In the genomic region with DNA sequence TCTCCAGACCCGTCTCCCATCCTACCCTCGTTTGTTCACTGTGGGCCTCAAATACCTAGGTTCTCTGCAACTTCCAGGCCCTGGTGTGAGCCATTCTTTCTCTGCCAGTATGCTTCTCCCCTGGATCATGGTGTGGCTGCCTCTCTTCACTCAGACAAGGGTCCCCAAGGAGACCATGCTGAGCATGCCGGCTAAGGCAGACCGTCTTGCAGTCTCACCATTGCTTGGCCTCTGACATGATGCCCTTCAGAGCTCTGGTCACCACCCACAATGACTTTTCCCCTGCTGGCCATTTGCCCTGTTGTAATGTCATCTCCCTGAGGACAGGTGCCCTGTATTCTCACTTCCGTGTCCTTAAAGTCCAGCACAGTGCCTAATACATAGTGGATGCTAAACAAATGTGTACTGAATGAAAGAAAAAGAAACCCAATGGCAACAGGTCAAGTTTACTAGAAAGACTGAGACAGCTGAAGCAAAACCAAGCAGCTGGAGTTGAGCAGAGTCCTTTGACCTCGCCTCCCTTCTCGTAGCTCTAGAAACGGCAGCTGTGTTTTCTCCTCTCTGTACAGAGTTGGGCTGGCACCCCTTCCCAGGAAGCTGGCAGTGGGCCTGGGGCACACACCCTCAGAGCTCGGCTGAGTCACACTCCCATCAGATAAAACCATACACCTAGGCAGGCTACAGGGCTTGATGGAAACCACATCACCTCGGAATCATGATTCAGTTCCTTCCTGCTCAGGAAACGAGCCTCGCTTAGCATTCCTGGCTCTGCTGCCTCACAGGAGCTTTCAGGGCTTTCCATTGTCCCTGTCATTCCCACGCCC, we compare ENCODE assay signal across 8 cellular contexts. TPM values are rescaled to one million over a fixed set of nuclear protein-coding genes. Genes with fewer than 3 reads are reported as not detected.
DNase-seq lines count a peak whose midpoint lies in the region; ATAC-seq, FAIRE-seq and TF ChIP-seq lines count a peak whose summit lies in the region.

No MANE protein-coding gene starts in this region.

- peaks cover 48% of the 10 kb centered on the region for H3K4me1 Mint-ChIP-seq in T-helper 1 cell treated with Interleukin-12 subunit alpha and Interleukin-12 subunit beta and Interleukin-4 antibody, amounts not matched to agents 30 μg/mL and 1 μg/mL, for 36 hours (ENCODE audit: low read depth)
- H3K4me1 Mint-ChIP-seq in stimulated activated naive CD8-positive, alpha-beta T cell treated with anti-CD3 and anti-CD28 coated beads, Interleukin-15, Interleukin-2, amounts not matched to agents 100 ng/mL and 50 ng/mL, for 24 hours (ENCODE audit: low read depth) = peaks cover 41% of the 10 kb centered on the region

- H4K20me1 ChIP-seq in HCT116 (ENCODE audit: insufficient read depth) (no peaks in the 10 kb centered on the region), HepG2 (ENCODE audit: insufficient read depth, low read length) (no peaks in the 10 kb centered on the region)

- H2AFZ ChIP-seq in HCT116 (ENCODE audit: low read depth, low read length, poor library complexity, severe bottlenecking) (peak overlapping the region; percentile 29), HepG2 (ENCODE audit: low read length) (no peak overlapping the region)

- H3K4me3 ChIP-seq in HCT116 (replicated peaks in 1 of 2; ENCODE audit: low read depth in 1 of 2, low read length in 2 of 2) = peak overlapping the region in 1 of 2 experiments; percentile 30; a peak in 2 of 4 replicates
- H3K4me3 ChIP-seq in breast epithelium = peak overlapping the region in 1 of 3 donors; percentile 13
- peak overlapping the region in 1 of 3 experiments; percentile 23; a peak in 1 of 6 replicates for H3K4me3 ChIP-seq in HepG2 (replicated peaks in 1 of 3; ENCODE audit: insufficient read depth in 1 of 3, low read depth in 2 of 3, low read length in 3 of 3)

- no peak for TF ChIP-seq RAD21 in HCT116 (IDR thresholded peaks at IDR 0.05; ENCODE audit: low read depth)
- no peak for TF ChIP-seq RAD21 in HepG2 (CRISPR knock-in tag; IDR thresholded peaks at IDR 0.05)

- H3K27me3 Mint-ChIP-seq in T-helper 1 cell treated with Interleukin-12 subunit alpha and Interleukin-12 subunit beta and Interleukin-4 antibody, amounts not matched to agents 30 μg/mL and 1 μg/mL, for 36 hours (ENCODE audit: low read depth) = no peaks in the 10 kb centered on the region
- no peaks in the 10 kb centered on the region for H3K27me3 Mint-ChIP-seq in stimulated activated naive CD8-positive, alpha-beta T cell treated with anti-CD3 and anti-CD28 coated beads, Interleukin-15, Interleukin-2, amounts not matched to agents 100 ng/mL and 50 ng/mL, for 24 hours

- intact Hi-C loops in HCT116 (cut with micrococcal nuclease) = loop anchor here (5.0 kb wide), 1 partner anchor 64 kb away; a partner anchor contains a TSS
- intact Hi-C loops in breast epithelium (cut with DNase I; ENCODE audit: low total_unique reads) = no loop called here
- intact Hi-C loops in HepG2 (cut with micrococcal nuclease; ENCODE audit: unreplicated experiment) = no loop called here

- H3K27me3 ChIP-seq in HCT116 (ENCODE audit: insufficient read depth, low read length) (no peaks in the 10 kb centered on the region), breast epithelium (no peaks in the 10 kb centered on the region), HepG2 (ENCODE audit: control insufficient read depth in 1 of 2, insufficient read depth in 2 of 2, low read length in 2 of 2) (no peaks in the 10 kb centered on the region; a peak in 1 of 5 replicates)

- H3K4me1 ChIP-seq in HCT116 (ENCODE audit: control insufficient read depth in 1 of 2, insufficient read depth in 2 of 2, low read length in 2 of 2) = peaks cover 21 to 42% of the 10 kb centered on the region in 2 experiments
- peaks cover 3 to 26% of the 10 kb centered on the region in 2 donors for H3K4me1 ChIP-seq in breast epithelium
- peaks cover 51% of the 10 kb centered on the region for H3K4me1 ChIP-seq in HepG2 (ENCODE audit: insufficient read depth, low read length)

- H3K36me3 Mint-ChIP-seq in T-helper 1 cell treated with Interleukin-12 subunit alpha and Interleukin-12 subunit beta and Interleukin-4 antibody, amounts not matched to agents 30 μg/mL and 1 μg/mL, for 36 hours (ENCODE audit: low read depth) = peaks cover 35% of the 10 kb centered on the region
- peaks cover 43% of the 10 kb centered on the region for H3K36me3 Mint-ChIP-seq in stimulated activated naive CD8-positive, alpha-beta T cell treated with anti-CD3 and anti-CD28 coated beads, Interleukin-15, Interleukin-2, amounts not matched to agents 100 ng/mL and 50 ng/mL, for 24 hours (ENCODE audit: low read depth)

- TF ChIP-seq POLR2A in HCT116 (IDR thresholded peaks at IDR 0.05; ENCODE audit: borderline replicate concordance, extremely low read depth, insufficient read depth, insufficient read length) (no peak), breast epithelium (IDR thresholded peaks at IDR 0.05) (no peak), HepG2 (IDR thresholded peaks at IDR 0.05; ENCODE audit: insufficient read depth in 1 of 2, low read depth in 2 of 2, low read length in 2 of 2) (no peak)

- no peaks in the 10 kb centered on the region for H3K9me3 ChIP-seq in HCT116 (ENCODE audit: control insufficient read depth in 1 of 2, insufficient read depth in 1 of 2, low read depth in 1 of 2, low read length in 2 of 2)
- H3K9me3 ChIP-seq in breast epithelium = no peaks in the 10 kb centered on the region
- no peaks in the 10 kb centered on the region for H3K9me3 ChIP-seq in HepG2 (ENCODE audit: low read length)

- peak overlapping the region; percentile 89 for H3K27ac Mint-ChIP-seq in T-helper 1 cell treated with Interleukin-12 subunit alpha and Interleukin-12 subunit beta and Interleukin-4 antibody, amounts not matched to agents 30 μg/mL and 1 μg/mL, for 36 hours
- peak overlapping the region; percentile 53 for H3K27ac Mint-ChIP-seq in stimulated activated naive CD8-positive, alpha-beta T cell treated with anti-CD3 and anti-CD28 coated beads, Interleukin-15, Interleukin-2, amounts not matched to agents 100 ng/mL and 50 ng/mL, for 24 hours

- CTCF ChIA-PET in HCT116 (lab: Charles Lee) (interaction anchor here (1.2 to 5.4 kb wide), 7 partner anchors 10 to 216 kb away, joined by 3 to 55 read pairs (median 5); no protein-coding TSS in a partner anchor), HepG2 (lab: Yijun Ruan, JAX; ENCODE audit: low intra/inter-chr PET ratio, low total read pairs) (no interaction called here)

- FAIRE-seq in HepG2 (lab: Jason Lieb, UNC) = peak; percentile 23

- DNase-seq in HCT116 (ENCODE audit: low read depth, low spot score) (peak; percentile 84), breast epithelium (ENCODE audit: low spot score in 2 of 2) (peak; percentile 86 to 90), HepG2 (ENCODE audit: low spot score) (no peak)

- no peaks in the 10 kb centered on the region for H3K9me3 Mint-ChIP-seq in T-helper 1 cell treated with Interleukin-12 subunit alpha and Interleukin-12 subunit beta and Interleukin-4 antibody, amounts not matched to agents 30 μg/mL and 1 μg/mL, for 36 hours
- no peaks in the 10 kb centered on the region for H3K9me3 Mint-ChIP-seq in stimulated activated naive CD8-positive, alpha-beta T cell treated with anti-CD3 and anti-CD28 coated beads, Interleukin-15, Interleukin-2, amounts not matched to agents 100 ng/mL and 50 ng/mL, for 24 hours

- H3K4me3 Mint-ChIP-seq in T-helper 1 cell treated with Interleukin-12 subunit alpha and Interleukin-12 subunit beta and Interleukin-4 antibody, amounts not matched to agents 30 μg/mL and 1 μg/mL, for 36 hours = peak overlapping the region; percentile 56
- peak overlapping the region; percentile 33 for H3K4me3 Mint-ChIP-seq in stimulated activated naive CD8-positive, alpha-beta T cell treated with anti-CD3 and anti-CD28 coated beads, Interleukin-15, Interleukin-2, amounts not matched to agents 100 ng/mL and 50 ng/mL, for 24 hours

- H3K36me3 ChIP-seq in HCT116 (ENCODE audit: control insufficient read depth in 1 of 2, insufficient read depth in 2 of 2, low read length in 2 of 2) (peaks cover 16 to 23% of the 10 kb centered on the region in 2 experiments), breast epithelium (peaks cover 7% of the 10 kb centered on the region), HepG2 (replicated peaks in 1 of 2; ENCODE audit: control insufficient read depth in 1 of 2, insufficient read depth in 2 of 2, low read length in 2 of 2) (peaks cover 14 to 30% of the 10 kb centered on the region in 2 experiments; a peak in 4 of 5 replicates)

- H3K9me2 ChIP-seq in HCT116 (ENCODE audit: insufficient read depth) = no peaks in the 10 kb centered on the region

- no peaks in the 10 kb centered on the region for H3K79me2 ChIP-seq in HCT116 (ENCODE audit: insufficient read depth, low read length)
- H3K79me2 ChIP-seq in HepG2 (ENCODE audit: insufficient read depth, low read length) = no peaks in the 10 kb centered on the region

- TF ChIP-seq EP300 in HepG2 (IDR thresholded peaks at IDR 0.05; ENCODE audit: low read depth in 2 of 2, low read length in 2 of 2) (no peak), HepG2 (CRISPR knock-in tag; IDR thresholded peaks at IDR 0.05; ENCODE audit: borderline replicate concordance) (no peak)

- BruUV-seq in HCT116 (replicated peaks; lab: Mats Ljungman, UMichigan) = no TSS peak
- no TSS peak for BruUV-seq in HepG2 (replicated peaks; lab: Mats Ljungman, UMichigan)

- H3K27ac ChIP-seq in HCT116 (ENCODE audit: low read depth, low read length) (peak overlapping the region; percentile 68), breast epithelium (peak overlapping the region; percentile 80 to 95), HepG2 (ENCODE audit: extremely low read length, insufficient read depth, low read length) (peak overlapping the region; percentile 49)

- POLR2A ChIA-PET in HCT116 (lab: Charles Lee) = interaction anchor here (0.7 to 1.6 kb wide), 6 partner anchors 12 to 224 kb away, joined by 3 to 7 read pairs (median 4); a partner anchor contains a TSS
- POLR2A ChIA-PET in HepG2 (lab: Yijun Ruan, JAX) = interaction anchor here (0.8 to 1.7 kb wide), 4 partner anchors 21 to 62 kb away, joined by 3 to 6 read pairs (median 3); a partner anchor contains a TSS

- 55% methylated on average over 13 of the region's 13 CpGs for WGBS in HepG2 (ENCODE audit: low lambda C conversion rate)

- ATAC-seq in HCT116 (peak; percentile 80), HepG2 (peak; percentile 36), HG03342 (IDR thresholded peaks at IDR 0.05; ENCODE audit: unreplicated experiment) (no peak), HG02870 (IDR thresholded peaks at IDR 0.05; ENCODE audit: unreplicated experiment) (no peak), HG02973 (IDR thresholded peaks at IDR 0.05; ENCODE audit: unreplicated experiment) (no peak)

- in situ Hi-C loops in HepG2 (cut with HindIII; ENCODE audit: extremely low pct_ligation_motif_present, low pct_unique_long_range_greater_than_20kb) = no loop called here

- RAD21 ChIA-PET in HCT116 (lab: Charles Lee; ENCODE audit: low non-redundant PET in 1 of 2, low total read pairs in 2 of 2, uncharacterized antibody in 2 of 2, unreplicated experiment in 2 of 2) = interaction anchor here in 1 of 2 experiments (0.6 kb wide), 2 partner anchors 21 to 209 kb away, joined by 3 read pairs; no protein-coding TSS in a partner anchor

- TF ChIP-seq CTCF in HCT116 (IDR thresholded peaks at IDR 0.05 in 2 of 3, conservative IDR thresholded peaks at IDR 0.05 in 1 of 3; ENCODE audit: borderline replicate concordance in 1 of 3, insufficient read depth in 1 of 3, low read depth in 2 of 3, low read length in 2 of 3) (no peak), breast epithelium (IDR thresholded peaks at IDR 0.05) (no peak), HepG2 (CRISPR knock-in tag; IDR thresholded peaks at IDR 0.05) (no peak)

- H3K9ac ChIP-seq in HCT116 (ENCODE audit: low read length) (peak overlapping the region; percentile 39), HepG2 (ENCODE audit: insufficient read depth, low read depth, low read length) (no peak overlapping the region)

- H3K4me2 ChIP-seq in HCT116 (ENCODE audit: low read length) (peak overlapping the region; percentile 69), HepG2 (ENCODE audit: low read depth, low read length) (peak overlapping the region; percentile 31)

RNA-seq across cellular contexts. Expression of a gene that starts 8.6 kb away (rescaled TPM):
- total RNA-seq in HCT116 (2021; ENCODE audit: unreplicated experiment) = 0.15 TPM
- polyA plus RNA-seq in HCT116 (2012) = 0.14 and 0.16 TPM in 2 replicates
- total RNA-seq in breast epithelium = under 1 TPM in 1 of 3 donors, not detected in 2; 0.29 TPM
- total RNA-seq in HepG2 (2016; rRNA removed; fragmentation: Illumina TruSeq; extraction: Trizol) = not detected in 2 replicates
- total RNA-seq in HepG2 (2016; cell fraction: cytosol; rRNA removed; fragmentation: Illumina TruSeq; extraction: Trizol; ENCODE audit: low read depth) = not detected in 2 replicates
- total RNA-seq in HepG2 (2016; cell fraction: insoluble cytoplasmic fraction; rRNA removed; fragmentation: Illumina TruSeq; extraction: Trizol) = not detected in 2 replicates
- total RNA-seq in HepG2 (2016; cell fraction: membrane; rRNA removed; fragmentation: Illumina TruSeq; extraction: Trizol) = not detected in 2 replicates
- not detected in 2 replicates for total RNA-seq in HepG2 (2016; cell fraction: nucleus; rRNA removed; fragmentation: Illumina TruSeq; extraction: Trizol)
- 0.08 TPM in 1 of 2 replicates, not detected in the other for polyA plus RNA-seq in HepG2 (2011; rRNA removed)
- polyA plus RNA-seq in HepG2 (2011; cell fraction: cytosol; rRNA removed) = 0.01 TPM in 2 replicates
- polyA plus RNA-seq in HepG2 (2011; cell fraction: nucleus; rRNA removed) = 0.88 and 0.95 TPM in 2 replicates
- 0.31 TPM in 1 of 2 replicates, not detected in the other for polyA plus RNA-seq in HepG2 (2012)
- polyA plus RNA-seq in HepG2 (2016; cell fraction: cytosol; fragmentation: Illumina TruSeq; extraction: Trizol; ENCODE audit: low read depth) = not detected in 2 replicates
- not detected in 2 replicates for polyA plus RNA-seq in HepG2 (2016; cell fraction: insoluble cytoplasmic fraction; fragmentation: Illumina TruSeq; extraction: Trizol; ENCODE audit: low read depth)
- polyA plus RNA-seq in HepG2 (2016; cell fraction: membrane; fragmentation: Illumina TruSeq; extraction: Trizol; ENCODE audit: low read depth) = not detected in 2 replicates
- not detected in 2 replicates for polyA plus RNA-seq in HepG2 (2016; cell fraction: nucleus; fragmentation: Illumina TruSeq; extraction: Trizol; ENCODE audit: insufficient read depth, low read depth)
- 0.14 TPM in 1 of 2 replicates, not detected in the other for polyA minus RNA-seq in HepG2 (2011; rRNA and poly(A)+ RNA removed; ENCODE audit: low replicate concordance)
- not detected in 2 replicates for polyA minus RNA-seq in HepG2 (2011; cell fraction: cytosol; rRNA and poly(A)+ RNA removed)
- polyA minus RNA-seq in HepG2 (2011; cell fraction: nucleus; rRNA and poly(A)+ RNA removed) = 0.25 and 0.26 TPM in 2 replicates

RNA-seq across cellular contexts. Expression of a gene that starts 18.8 kb away (rescaled TPM):
- 74.0 TPM for total RNA-seq in HCT116 (2021; ENCODE audit: unreplicated experiment)
- 97.3 and 97.6 TPM in 2 replicates for polyA plus RNA-seq in HCT116 (2012)
- total RNA-seq in breast epithelium = 10 to 100 TPM; 25.9 to 34.7 (median 33.3) TPM
- 36.0 and 40.2 TPM in 2 replicates for total RNA-seq in HepG2 (2016; rRNA removed; fragmentation: Illumina TruSeq; extraction: Trizol)
- 9.6 and 11.6 TPM in 2 replicates for total RNA-seq in HepG2 (2016; cell fraction: cytosol; rRNA removed; fragmentation: Illumina TruSeq; extraction: Trizol; ENCODE audit: low read depth)
- 33.6 and 35.3 TPM in 2 replicates for total RNA-seq in HepG2 (2016; cell fraction: insoluble cytoplasmic fraction; rRNA removed; fragmentation: Illumina TruSeq; extraction: Trizol)
- total RNA-seq in HepG2 (2016; cell fraction: membrane; rRNA removed; fragmentation: Illumina TruSeq; extraction: Trizol) = 14.0 and 14.5 TPM in 2 replicates
- 16.9 and 18.1 TPM in 2 replicates for total RNA-seq in HepG2 (2016; cell fraction: nucleus; rRNA removed; fragmentation: Illumina TruSeq; extraction: Trizol)
- polyA plus RNA-seq in HepG2 (2011; rRNA removed) = 39.0 and 43.2 TPM in 2 replicates
- 41.2 and 50.6 TPM in 2 replicates for polyA plus RNA-seq in HepG2 (2011; cell fraction: cytosol; rRNA removed)
- 30.0 and 30.9 TPM in 2 replicates for polyA plus RNA-seq in HepG2 (2011; cell fraction: nucleus; rRNA removed)
- polyA plus RNA-seq in HepG2 (2012) = 19.8 and 27.7 TPM in 2 replicates
- polyA plus RNA-seq in HepG2 (2016; cell fraction: cytosol; fragmentation: Illumina TruSeq; extraction: Trizol; ENCODE audit: low read depth) = 3.9 and 4.3 TPM in 2 replicates
- 27.6 and 42.4 TPM in 2 replicates for polyA plus RNA-seq in HepG2 (2016; cell fraction: insoluble cytoplasmic fraction; fragmentation: Illumina TruSeq; extraction: Trizol; ENCODE audit: low read depth)
- 6.8 and 7.1 TPM in 2 replicates for polyA plus RNA-seq in HepG2 (2016; cell fraction: membrane; fragmentation: Illumina TruSeq; extraction: Trizol; ENCODE audit: low read depth)
- 26.7 and 30.3 TPM in 2 replicates for polyA plus RNA-seq in HepG2 (2016; cell fraction: nucleus; fragmentation: Illumina TruSeq; extraction: Trizol; ENCODE audit: insufficient read depth, low read depth)
- polyA minus RNA-seq in HepG2 (2011; rRNA and poly(A)+ RNA removed; ENCODE audit: low replicate concordance) = 49.6 and 54.7 TPM in 2 replicates
- 23.9 and 26.4 TPM in 2 replicates for polyA minus RNA-seq in HepG2 (2011; cell fraction: cytosol; rRNA and poly(A)+ RNA removed)
- 17.3 and 19.0 TPM in 2 replicates for polyA minus RNA-seq in HepG2 (2011; cell fraction: nucleus; rRNA and poly(A)+ RNA removed)

RNA-seq across cellular contexts. Expression of a gene that starts 22.2 kb away (rescaled TPM):
- total RNA-seq in HCT116 (2021; ENCODE audit: unreplicated experiment) (100 TPM), breast epithelium (10 to 100 TPM; 52.7 to 84.5 (median 65.2) TPM), HepG2 (2016; rRNA removed; fragmentation: Illumina TruSeq; extraction: Trizol) (45.5 and 49.1 TPM in 2 replicates)
- 139 and 142 TPM in 2 replicates for polyA plus RNA-seq in HCT116 (2012)
- total RNA-seq in HepG2 (2016; cell fraction: cytosol; rRNA removed; fragmentation: Illumina TruSeq; extraction: Trizol; ENCODE audit: low read depth) = 9.3 and 10.4 TPM in 2 replicates
- 46.7 and 47.5 TPM in 2 replicates for total RNA-seq in HepG2 (2016; cell fraction: insoluble cytoplasmic fraction; rRNA removed; fragmentation: Illumina TruSeq; extraction: Trizol)
- 18.1 and 19.8 TPM in 2 replicates for total RNA-seq in HepG2 (2016; cell fraction: membrane; rRNA removed; fragmentation: Illumina TruSeq; extraction: Trizol)
- total RNA-seq in HepG2 (2016; cell fraction: nucleus; rRNA removed; fragmentation: Illumina TruSeq; extraction: Trizol) = 19.0 and 20.5 TPM in 2 replicates
- 108 and 123 TPM in 2 replicates for polyA plus RNA-seq in HepG2 (2011; rRNA removed)
- 139 and 201 TPM in 2 replicates for polyA plus RNA-seq in HepG2 (2011; cell fraction: cytosol; rRNA removed)
- 105 and 112 TPM in 2 replicates for polyA plus RNA-seq in HepG2 (2011; cell fraction: nucleus; rRNA removed)
- 63.2 and 85.2 TPM in 2 replicates for polyA plus RNA-seq in HepG2 (2012)
- polyA plus RNA-seq in HepG2 (2016; cell fraction: cytosol; fragmentation: Illumina TruSeq; extraction: Trizol; ENCODE audit: low read depth) = 10.6 and 11.3 TPM in 2 replicates
- polyA plus RNA-seq in HepG2 (2016; cell fraction: insoluble cytoplasmic fraction; fragmentation: Illumina TruSeq; extraction: Trizol; ENCODE audit: low read depth) = 55.3 and 58.3 TPM in 2 replicates
- 16.1 and 16.9 TPM in 2 replicates for polyA plus RNA-seq in HepG2 (2016; cell fraction: membrane; fragmentation: Illumina TruSeq; extraction: Trizol; ENCODE audit: low read depth)
- 37.2 and 39.4 TPM in 2 replicates for polyA plus RNA-seq in HepG2 (2016; cell fraction: nucleus; fragmentation: Illumina TruSeq; extraction: Trizol; ENCODE audit: insufficient read depth, low read depth)
- polyA minus RNA-seq in HepG2 (2011; rRNA and poly(A)+ RNA removed; ENCODE audit: low replicate concordance) = 46.6 and 135 TPM in 2 replicates
- polyA minus RNA-seq in HepG2 (2011; cell fraction: cytosol; rRNA and poly(A)+ RNA removed) = 84.6 and 87.5 TPM in 2 replicates
- 18.5 and 25.0 TPM in 2 replicates for polyA minus RNA-seq in HepG2 (2011; cell fraction: nucleus; rRNA and poly(A)+ RNA removed)

RNA-seq across cellular contexts. Expression of a gene that starts 28.8 kb away (rescaled TPM):
- total RNA-seq in HCT116 (2021; ENCODE audit: unreplicated experiment) (16.6 TPM), breast epithelium (10 to 100 TPM; 15.4 to 31.2 (median 20.2) TPM), HepG2 (2016; rRNA removed; fragmentation: Illumina TruSeq; extraction: Trizol) (1.5 and 2.5 TPM in 2 replicates)
- 18.3 and 18.8 TPM in 2 replicates for polyA plus RNA-seq in HCT116 (2012)
- total RNA-seq in HepG2 (2016; cell fraction: cytosol; rRNA removed; fragmentation: Illumina TruSeq; extraction: Trizol; ENCODE audit: low read depth) = 0.91 and 1.1 TPM in 2 replicates
- total RNA-seq in HepG2 (2016; cell fraction: insoluble cytoplasmic fraction; rRNA removed; fragmentation: Illumina TruSeq; extraction: Trizol) = 2.2 and 2.4 TPM in 2 replicates
- total RNA-seq in HepG2 (2016; cell fraction: membrane; rRNA removed; fragmentation: Illumina TruSeq; extraction: Trizol) = 2.7 and 3.5 TPM in 2 replicates
- 2.0 and 2.1 TPM in 2 replicates for total RNA-seq in HepG2 (2016; cell fraction: nucleus; rRNA removed; fragmentation: Illumina TruSeq; extraction: Trizol)
- 5.9 and 6.9 TPM in 2 replicates for polyA plus RNA-seq in HepG2 (2011; rRNA removed)
- polyA plus RNA-seq in HepG2 (2011; cell fraction: cytosol; rRNA removed) = 4.4 and 5.2 TPM in 2 replicates
- polyA plus RNA-seq in HepG2 (2011; cell fraction: nucleus; rRNA removed) = 20.6 and 21.3 TPM in 2 replicates
- 4.0 and 4.5 TPM in 2 replicates for polyA plus RNA-seq in HepG2 (2012)
- 0.99 and 1.1 TPM in 2 replicates for polyA plus RNA-seq in HepG2 (2016; cell fraction: cytosol; fragmentation: Illumina TruSeq; extraction: Trizol; ENCODE audit: low read depth)
- polyA plus RNA-seq in HepG2 (2016; cell fraction: insoluble cytoplasmic fraction; fragmentation: Illumina TruSeq; extraction: Trizol; ENCODE audit: low read depth) = 2.0 and 2.3 TPM in 2 replicates
- 2.3 and 2.5 TPM in 2 replicates for polyA plus RNA-seq in HepG2 (2016; cell fraction: membrane; fragmentation: Illumina TruSeq; extraction: Trizol; ENCODE audit: low read depth)
- polyA plus RNA-seq in HepG2 (2016; cell fraction: nucleus; fragmentation: Illumina TruSeq; extraction: Trizol; ENCODE audit: insufficient read depth, low read depth) = 3.6 and 4.3 TPM in 2 replicates
- polyA minus RNA-seq in HepG2 (2011; rRNA and poly(A)+ RNA removed; ENCODE audit: low replicate concordance) = 8.9 and 14.9 TPM in 2 replicates
- 1.5 and 1.9 TPM in 2 replicates for polyA minus RNA-seq in HepG2 (2011; cell fraction: cytosol; rRNA and poly(A)+ RNA removed)
- 2.7 and 3.7 TPM in 2 replicates for polyA minus RNA-seq in HepG2 (2011; cell fraction: nucleus; rRNA and poly(A)+ RNA removed)

Comparison
In these comparisons a context has a peak if more than half of its experiments do, and no peak if none do; other contexts are left out.
1. ATAC-seq: peak in HCT116 (single experiment) and HepG2 (single experiment); none in HG03342 (single experiment), HG02870 (single experiment) and HG02973 (single experiment).
2. Peak in every context shown above with its lines, with median percentiles within 50 percentile points of each other: H3K27ac ChIP-seq.